ENCODE assay signal across 9 cellular contexts in the genomic region with DNA sequence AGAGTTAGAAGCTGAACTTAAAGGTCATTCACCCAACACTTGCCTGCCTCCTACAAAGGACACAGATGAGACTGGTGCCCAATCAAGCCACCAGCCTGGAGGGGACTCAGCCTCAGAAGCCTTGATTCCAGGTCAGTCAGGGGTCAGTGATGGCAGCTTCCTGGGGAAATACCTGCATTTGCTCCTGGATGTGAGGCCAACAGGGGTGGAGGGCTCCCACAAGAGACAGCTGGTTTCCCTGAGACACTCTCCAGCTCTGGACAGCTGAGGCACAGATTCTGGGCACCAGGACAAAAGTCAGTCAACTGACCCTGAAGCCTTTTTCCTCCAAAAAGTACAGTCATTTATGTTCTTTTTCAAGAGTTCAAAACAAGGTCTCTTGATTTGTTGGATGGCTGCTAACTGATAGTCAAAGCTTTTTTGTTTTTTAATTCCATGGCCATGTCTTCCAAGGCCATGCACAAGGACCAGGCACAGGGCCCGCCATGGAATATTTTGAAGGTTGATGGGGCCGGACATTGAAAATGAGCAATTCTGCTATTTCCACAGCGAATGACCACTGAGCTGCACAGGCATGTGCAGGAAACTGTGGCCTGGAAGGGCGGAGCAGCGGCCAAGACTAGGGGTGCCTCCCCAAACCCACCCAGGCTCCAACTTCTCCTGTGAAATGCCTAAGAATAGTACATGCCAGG. TPM values are rescaled to one million over a fixed set of nuclear protein-coding genes. Genes with fewer than 3 reads are reported as not detected.
DNase-seq lines count a peak whose midpoint lies in the region; ATAC-seq, FAIRE-seq and TF ChIP-seq lines count a peak whose summit lies in the region.
"Had no signal": no experiment of that assay in that cellular context is flagged by ENCODE, and none has a peak within 500 bp of the region (broad histone marks: within the 10 kb centered on the region; RNA-seq: fewer than 3 reads in every experiment).

No MANE protein-coding gene starts in this region.

- no peak overlapping the region for H3K4ac ChIP-seq in H1 (replicated peaks; ENCODE audit: insufficient read length, low read depth, low read length)

- H4K20me1 ChIP-seq in PC-3 (ENCODE audit: low read length) (peaks cover 53% of the 10 kb centered on the region), H1 (replicated peaks in 1 of 2; ENCODE audit: control insufficient read depth in 1 of 2, insufficient read depth in 2 of 2, low read length in 2 of 2) (peaks cover 4 to 16% of the 10 kb centered on the region in 2 experiments)

- TF ChIP-seq EP300 in H1 (IDR thresholded peaks at IDR 0.05; ENCODE audit: borderline replicate concordance in 1 of 2, low read depth in 2 of 2, low read length in 2 of 2), result no peak

- ATAC-seq in CD4-positive, alpha-beta T cell (ENCODE audit: poor library complexity), result no peak
- no peak for ATAC-seq in PC-3

- H3K27me3 ChIP-seq in CD4-positive, alpha-beta T cell (ENCODE audit: control insufficient read depth, insufficient read depth, low read length), result no peaks in the 10 kb centered on the region
- H3K27me3 ChIP-seq in PC-3 (ENCODE audit: low read length) (no peaks in the 10 kb centered on the region), H1 (replicated peaks in 1 of 4; ENCODE audit: control insufficient read depth in 3 of 4, extremely low read depth in 1 of 4, insufficient read depth in 3 of 4, low read length in 3 of 4) (peaks cover 0 to 16% (median 13%) of the 10 kb centered on the region in 4 experiments; a peak in 6 of 7 replicates), small intestine (ENCODE audit: control insufficient read depth in 2 of 2, insufficient read depth in 2 of 2, low read length in 2 of 2) (no peaks in the 10 kb centered on the region)

- peak overlapping the region; percentile 51 for H3K4me3 Mint-ChIP-seq in CD4-positive, alpha-beta T cell

- H3K56ac ChIP-seq in H1 (replicated peaks; ENCODE audit: insufficient read length, low read depth, low read length), result no peak overlapping the region

- 92% methylated on average over 5 of the region's 5 CpGs; no CpG with 5 or more reads in 1 of the 2 experiments for WGBS in H1 (ENCODE audit: extremely low coverage in 1 of 2, insufficient coverage in 1 of 2, insufficient read length in 1 of 2, insufficient replicate concordance in 2 of 2, low coverage in 1 of 2, low lambda C conversion rate in 2 of 2, missing lambda C conversion rate in 1 of 2), 2 experiments
- 91% methylated on average over 5 of the region's 5 CpGs for WGBS in small intestine, 3 donors

- intact Hi-C loops in CD4-positive, alpha-beta T cell (cut with DNase I, micrococcal nuclease), result no loop called here
- intact Hi-C loops in PC-3 (cut with micrococcal nuclease), result no loop called here
- intact Hi-C loops in posterior vena cava (cut with DNase I), result no loop called here

- H2BK15ac ChIP-seq in H1 (ENCODE audit: low read length), result peak overlapping the region; percentile 36; the same call in 1 of the 2 replicates

- no peak overlapping the region for H4K5ac ChIP-seq in H1 (ENCODE audit: insufficient read length, low read depth, low read length)

- peaks cover 22% of the 10 kb centered on the region for H3K27me3 Mint-ChIP-seq in CD4-positive, alpha-beta T cell

- no peak for TF ChIP-seq RAD21 in H1 (IDR thresholded peaks at IDR 0.05 in 1 of 2, conservative IDR thresholded peaks at IDR 0.05 in 1 of 2; ENCODE audit: low read depth in 2 of 2, low read length in 2 of 2)

- peak overlapping the region; percentile 75 for H4K8ac ChIP-seq in H1 (ENCODE audit: extremely low read depth, insufficient read depth, low read length)

- no peak overlapping the region for H2BK20ac ChIP-seq in H1 (ENCODE audit: low read length)

- no peak overlapping the region for H3K27ac Mint-ChIP-seq in CD4-positive, alpha-beta T cell

- H3K4me2 ChIP-seq in PC-3 (ENCODE audit: low read length) (peak overlapping the region; percentile 93), H1 (ENCODE audit: insufficient read depth in 1 of 2, low read depth in 2 of 2, low read length in 2 of 2) (peak overlapping the region; percentile 64 to 88; a peak in 2 of 4 replicates)

- H3K9me3 Mint-ChIP-seq in CD4-positive, alpha-beta T cell, result no peaks in the 10 kb centered on the region

- H3F3A ChIP-seq in PC-3 (ENCODE audit: low read length, unreplicated experiment), result peaks cover 1% of the 10 kb centered on the region

- H2BK12ac ChIP-seq in H1 (ENCODE audit: low read depth, low read length), result no peak overlapping the region

- no peak overlapping the region for H3K27ac ChIP-seq in CD4-positive, alpha-beta T cell (ENCODE audit: low read depth, low read length)
- peak overlapping the region; percentile 49; the same call in 1 of the 2 replicates for H3K27ac ChIP-seq in PC-3 (ENCODE audit: low read length)
- H3K27ac ChIP-seq in H1 (ENCODE audit: low read depth, low read length), result no peak overlapping the region
- H3K27ac ChIP-seq in small intestine (ENCODE audit: low read depth in 1 of 2, low read length in 1 of 2), result no peak overlapping the region

- H3K9ac ChIP-seq in PC-3 (ENCODE audit: low read length) (peak overlapping the region; percentile 98), H1 (replicated peaks in 1 of 4; ENCODE audit: extremely low read depth in 1 of 4, low read depth in 3 of 4, low read length in 3 of 4) (no peak overlapping the region)

- H2BK5ac ChIP-seq in H1 (ENCODE audit: low read depth, low read length), result no peak overlapping the region

- peaks cover 22% of the 10 kb centered on the region; the same call in 1 of the 2 replicates for H3K23me2 ChIP-seq in H1 (ENCODE audit: low read depth, low read length)

- H3K36me3 ChIP-seq in PC-3 (ENCODE audit: low read depth, low read length) (peaks cover 13% of the 10 kb centered on the region), H1 (ENCODE audit: control insufficient read depth in 2 of 4, insufficient read depth in 4 of 4, low read length in 3 of 4) (no peaks in the 10 kb centered on the region), small intestine (ENCODE audit: control insufficient read depth in 2 of 2, insufficient read depth in 2 of 2, low read length in 2 of 2) (no peaks in the 10 kb centered on the region)

- DNase-seq in CD4-positive, alpha-beta T cell, result no peak
- DNase-seq in PC-3 (no peak), H1 (ENCODE audit: low read depth in 1 of 2, low spot score in 2 of 2) (no peak), posterior vena cava (ENCODE audit: low spot score) (peak; percentile 59), COLO829 (ENCODE audit: low spot score) (no peak), NCI-H2107 (lab: John Stamatoyannopoulos, UW) (no peak), small intestine (no peak)
- DNase-seq in activated CD4-positive, alpha-beta T cell treated with anti-CD3 and anti-CD28 coated beads, Interleukin-2, amount 50 U/mL, for 1 hour, result no peak
- DNase-seq: NCI-H1694 had no signal

- H4K91ac ChIP-seq in H1 (replicated peaks; ENCODE audit: insufficient read length, low read length), result peak overlapping the region; percentile 10

- H3K4me1 ChIP-seq in PC-3 (ENCODE audit: insufficient read depth, low read length) (peaks cover 53% of the 10 kb centered on the region), H1 (replicated peaks in 1 of 4; ENCODE audit: control insufficient read depth in 3 of 4, insufficient read depth in 4 of 4, low read length in 3 of 4) (peaks cover 0 to 30% (median 22%) of the 10 kb centered on the region in 4 experiments; a peak in 6 of 7 replicates), small intestine (ENCODE audit: control insufficient read depth in 2 of 2, insufficient read depth in 1 of 2, low read depth in 1 of 2, low read length in 1 of 2) (peaks cover 0 to 7% of the 10 kb centered on the region in 2 donors)

- no peak overlapping the region for H2AFZ ChIP-seq in PC-3 (ENCODE audit: low read length)
- no peak overlapping the region for H2AFZ ChIP-seq in H1 (ENCODE audit: low read length)

- H2AK5ac ChIP-seq in H1 (ENCODE audit: low read depth, low read length), result no peak overlapping the region

- no peaks in the 10 kb centered on the region; the same call in none of the 2 replicates for H3K79me1 ChIP-seq in H1 (ENCODE audit: low read depth, low read length)

- POLR2A ChIA-PET in CD4-positive, alpha-beta T cell (lab: Charles Lee), result no interaction called here
- POLR2A ChIA-PET in PC-3 (lab: Charles Lee; ENCODE audit: unreplicated experiment) (interaction anchor here (0.5 to 1.7 kb wide), 3 partner anchors 13 to 51 kb away, joined by 4 to 6 read pairs (median 5); no protein-coding TSS in a partner anchor), H1 (lab: Charles Lee; ENCODE audit: partially characterized antibody) (interaction anchor here (1.6 to 1.8 kb wide), 2 partner anchors 9 to 10 kb away, joined by 3 to 7 read pairs; no protein-coding TSS in a partner anchor)

- H2BK120ac ChIP-seq in H1 (replicated peaks; ENCODE audit: low read depth, low read length), result no peak overlapping the region

- H3K23ac ChIP-seq in H1 (ENCODE audit: insufficient read length), result no peak overlapping the region

- no peaks in the 10 kb centered on the region for H3K9me3 ChIP-seq in CD4-positive, alpha-beta T cell (ENCODE audit: control insufficient read depth, low read length)
- H3K9me3 ChIP-seq in PC-3 (ENCODE audit: low read length), result no peaks in the 10 kb centered on the region
- no peaks in the 10 kb centered on the region for H3K9me3 ChIP-seq in H1 (ENCODE audit: insufficient read depth in 2 of 2, low read depth in 1 of 2, low read length in 1 of 2)
- no peaks in the 10 kb centered on the region for H3K9me3 ChIP-seq in small intestine (ENCODE audit: control insufficient read depth, low read depth)

- FAIRE-seq in H1 (lab: Jason Lieb, UNC), result no peak
- no peak for FAIRE-seq in small intestine (lab: Jason Lieb, UNC)

- no peaks in the 10 kb centered on the region for H3K9me2 ChIP-seq in PC-3 (replicated peaks; ENCODE audit: low read length)

- no peak for TF ChIP-seq CTCF in CD4-positive, alpha-beta T cell (IDR thresholded peaks at IDR 0.05)
- no peak for TF ChIP-seq CTCF in PC-3 (conservative IDR thresholded peaks at IDR 0.05; ENCODE audit: low read depth, low read length)
- TF ChIP-seq CTCF in H1 (IDR thresholded peaks at IDR 0.05; ENCODE audit: control extremely low read depth in 1 of 3, insufficient read depth in 1 of 3, low read depth in 1 of 3, low read length in 3 of 3), result no peak

- H3K79me2 ChIP-seq in PC-3 (ENCODE audit: low read length) (peaks cover 71% of the 10 kb centered on the region), H1 (ENCODE audit: control insufficient read depth in 1 of 2, insufficient read depth in 2 of 2, low read length in 2 of 2) (peaks cover 0 to 10% of the 10 kb centered on the region in 2 experiments; a peak in 2 of 4 replicates)

- H3K4me3 ChIP-seq in PC-3 (ENCODE audit: low read length), result peak overlapping the region; percentile 76
- H3K4me3 ChIP-seq in H1 (ENCODE audit: extremely low read depth in 1 of 4, insufficient read depth in 2 of 4, low read depth in 3 of 4, low read length in 4 of 4), result peak overlapping the region in 1 of 4 experiments; percentile 79; a peak in 2 of 8 replicates
- H3K4me3 ChIP-seq in small intestine (ENCODE audit: low read depth in 1 of 2, low read length in 2 of 2), result no peak overlapping the region

- H3K36me3 Mint-ChIP-seq in CD4-positive, alpha-beta T cell (ENCODE audit: low read depth), result no peaks in the 10 kb centered on the region

- peaks cover 22% of the 10 kb centered on the region for H3K4me1 Mint-ChIP-seq in CD4-positive, alpha-beta T cell (ENCODE audit: low read depth)

- H3K14ac ChIP-seq in H1 (ENCODE audit: insufficient read length), result no peak overlapping the region

- H3K18ac ChIP-seq in H1 (ENCODE audit: extremely low read depth, low read length), result no peak overlapping the region

- CTCF ChIA-PET in CD4-positive, alpha-beta T cell (lab: Charles Lee), result no interaction called here
- CTCF ChIA-PET in PC-3 (lab: Charles Lee), result interaction anchor here (0.6 to 1.0 kb wide), 2 partner anchors 54 to 166 kb away, joined by 3 read pairs; no protein-coding TSS in a partner anchor
- CTCF ChIA-PET in H1 (lab: Charles Lee; ENCODE audit: partially characterized antibody), result interaction anchor here (0.6 to 1.3 kb wide), 8 partner anchors 8 to 156 kb away, joined by 3 to 8 read pairs (median 3); no protein-coding TSS in a partner anchor

- no peak for TF ChIP-seq POLR2A in H1 (IDR thresholded peaks at IDR 0.05; ENCODE audit: control extremely low read depth in 1 of 2, low read depth in 2 of 2, low read length in 2 of 2)

- BruUV-seq in PC-3 (replicated peaks; lab: Mats Ljungman, UMichigan), result no TSS peak

RNA-seq across cellular contexts. Expression of a gene that starts 1.8 kb away (rescaled TPM):
- total RNA-seq in CD4-positive, alpha-beta T cell, result 1 to 10 TPM; 8.2 to 8.8 TPM
- 50.4 and 81.4 TPM in 2 replicates for total RNA-seq in PC-3 (2014; rRNA removed)
- total RNA-seq in H1 (2021; fragmentation: NEBNext Ultra II Directional; extraction: Animal tissue kit (Norgen Biotek cat#: 25700)), result 12.4 and 13.0 TPM in 2 replicates
- polyA plus RNA-seq in H1 (2011; rRNA removed), result 10.4 and 10.7 TPM in 2 replicates
- 11.0 TPM for polyA plus RNA-seq in H1 (2011; cell fraction: cytosol; rRNA removed)
- polyA plus RNA-seq in H1 (2011; cell fraction: nucleus; rRNA removed), result 13.4 TPM
- polyA plus RNA-seq in H1 (2012, experiment 1 of 2), result 9.3 to 12.8 TPM (median 10.8 TPM) in 4 replicates
- 1.4 TPM for polyA plus RNA-seq in H1 (2012, experiment 2 of 2)
- 6.7 TPM for polyA plus RNA-seq in H1 (2013, experiment 1 of 2)
- polyA plus RNA-seq in H1 (2013, experiment 2 of 2), result 7.0 TPM
- polyA minus RNA-seq in H1 (2011; rRNA and poly(A)+ RNA removed), result 47.7 and 67.1 TPM in 2 replicates
- polyA minus RNA-seq in H1 (2011; cell fraction: cytosol; rRNA and poly(A)+ RNA removed), result 19.1 TPM
- polyA minus RNA-seq in H1 (2011; cell fraction: nucleus; rRNA and poly(A)+ RNA removed), result 19.0 TPM
- 10 to 100 TPM; 28.0 to 43.1 TPM for total RNA-seq in posterior vena cava
- 10 to 100 TPM in 1 of 3 donors, 1 to 10 TPM in 2; 2.2 to 10.6 (median 2.9) TPM for polyA plus RNA-seq in small intestine

RNA-seq across cellular contexts. Expression of a gene that starts 58.1 kb away (rescaled TPM):
- total RNA-seq in CD4-positive, alpha-beta T cell, result 100 to 1,000 TPM; 132 to 139 TPM
- total RNA-seq in PC-3 (2014; rRNA removed), result 8.1 and 9.2 TPM in 2 replicates
- 16.2 and 17.8 TPM in 2 replicates for total RNA-seq in H1 (2021; fragmentation: NEBNext Ultra II Directional; extraction: Animal tissue kit (Norgen Biotek cat#: 25700))
- 3.9 and 4.0 TPM in 2 replicates for polyA plus RNA-seq in H1 (2011; rRNA removed)
- 3.8 TPM for polyA plus RNA-seq in H1 (2011; cell fraction: cytosol; rRNA removed)
- polyA plus RNA-seq in H1 (2011; cell fraction: nucleus; rRNA removed), result 8.8 TPM
- polyA plus RNA-seq in H1 (2012, experiment 1 of 2), result 5.4 to 8.5 TPM (median 6.6 TPM) in 4 replicates
- 0.37 TPM for polyA plus RNA-seq in H1 (2012, experiment 2 of 2)
- 7.4 TPM for polyA plus RNA-seq in H1 (2013, experiment 1 of 2)
- polyA plus RNA-seq in H1 (2013, experiment 2 of 2), result 7.1 TPM
- 16.0 and 24.5 TPM in 2 replicates for polyA minus RNA-seq in H1 (2011; rRNA and poly(A)+ RNA removed)
- polyA minus RNA-seq in H1 (2011; cell fraction: cytosol; rRNA and poly(A)+ RNA removed), result 12.4 TPM
- polyA minus RNA-seq in H1 (2011; cell fraction: nucleus; rRNA and poly(A)+ RNA removed), result 24.6 TPM
- total RNA-seq in posterior vena cava, result 10 to 100 TPM; 12.6 to 25.6 TPM
- polyA plus RNA-seq in small intestine, result 1 to 10 TPM; 1.4 to 3.0 (median 1.8) TPM
